Comparison of ENCODE assay signal across 20 cellular contexts in the genomic region with DNA sequence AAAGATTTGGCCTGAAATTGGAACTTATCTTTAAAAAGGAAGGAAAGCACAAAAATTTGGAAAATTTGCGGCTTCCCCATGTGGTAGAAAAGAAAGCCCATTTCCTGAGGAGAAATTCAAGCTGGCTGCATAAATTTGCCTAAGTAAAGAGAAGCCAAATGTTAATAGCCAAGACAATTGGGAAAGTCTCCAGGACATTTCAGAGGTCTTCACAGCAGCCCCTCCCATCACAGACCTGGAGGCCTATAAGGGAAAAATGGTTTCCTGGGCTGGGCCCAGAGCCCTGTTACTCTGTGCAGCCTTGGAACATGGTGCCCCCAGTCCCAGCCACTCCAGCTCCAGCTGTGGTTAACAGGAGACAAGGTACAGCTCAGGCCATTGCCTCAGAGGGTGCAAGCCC.
"Had no signal": no experiment of that assay in that cellular context is flagged by ENCODE, and none has a peak within 500 bp of the region (broad histone marks: within the 10 kb centered on the region; RNA-seq: fewer than 3 reads in every experiment).

No MANE protein-coding gene starts in this region.

- H3K4me1 ChIP-seq: esophagus muscularis mucosa, gastrocnemius medialis, heart right ventricle, psoas muscle, spleen, transverse colon had no signal

- H3K27ac ChIP-seq: epithelial cell of prostate, esophagus muscularis mucosa, gastrocnemius medialis, heart right ventricle, neutrophil, psoas muscle, spleen, thoracic aorta, transverse colon had no signal

- ATAC-seq: gastrocnemius medialis; heart right ventricle; mucosa of descending colon; naive thymus-derived CD8-positive, alpha-beta T cell; psoas muscle; sciatic nerve; stimulated activated naive B cell treated with anti-CD40 and anti-IgM and Interleukin-4, amounts not matched to agents 10 μg/mL and 1 μg/mL and 100 μg/mL, for 72 hours; stimulated activated naive CD8-positive, alpha-beta T cell treated with anti-CD3 and anti-CD28 coated beads, Interleukin-15, amount 100 ng/mL, for 72 hours had no signal

- H3K36me3 ChIP-seq: esophagus muscularis mucosa, gastrocnemius medialis, heart right ventricle, neutrophil, spleen, thoracic aorta, transverse colon had no signal

- H3K27me3 ChIP-seq: esophagus muscularis mucosa, gastrocnemius medialis, heart right ventricle, neutrophil, spleen, transverse colon had no signal

- H3K9me3 ChIP-seq: esophagus muscularis mucosa, gastrocnemius medialis, mucosa of descending colon, neutrophil, psoas muscle, thoracic aorta, transverse colon had no signal

- H3K4me3 ChIP-seq: esophagus muscularis mucosa, gastrocnemius medialis, heart right ventricle, mucosa of descending colon, psoas muscle, spleen, thoracic aorta, transverse colon had no signal

- DNase-seq: effector memory CD4-positive, alpha-beta T cell; gastrocnemius medialis; heart right ventricle; kidney glomerular epithelial cell; mucosa of descending colon; naive thymus-derived CD8-positive, alpha-beta T cell; psoas muscle; retina; spleen; stimulated activated CD4-positive, alpha-beta T cell treated with anti-CD3 and anti-CD28 coated beads, Interleukin-15, amount 100 ng/mL, for 24 hours; stimulated activated CD4-positive, alpha-beta T cell treated with anti-CD3 and anti-CD28 coated beads, Interleukin-1b, Interleukin-23, amount 100 ng/mL, for 48 hours; stimulated activated CD4-positive, alpha-beta T cell treated with anti-CD3 and anti-CD28 coated beads, Interleukin-4, amount 100 ng/mL, for 4 hours; stimulated activated naive B cell treated with anti-CD40 and anti-IgM and Interleukin-4, amounts not matched to agents 10 μg/mL and 1 μg/mL and 100 μg/mL, for 72 hours; stimulated activated naive CD8-positive, alpha-beta T cell treated with anti-CD3 and anti-CD28 coated beads, Interleukin-15, amount 100 ng/mL, for 72 hours; transverse colon had no signal
